In genomic region chr7:48424731-48425130, GRCh38 we compare ENCODE assay signal across 9 cellular contexts.
DNase-seq lines count a peak whose midpoint lies in the region; ATAC-seq, FAIRE-seq and TF ChIP-seq lines count a peak whose summit lies in the region.
"Had no signal": no experiment of that assay in that cellular context is flagged by ENCODE, and none has a peak within 500 bp of the region (broad histone marks: within the 10 kb centered on the region; RNA-seq: fewer than 3 reads in every experiment).

No MANE protein-coding gene starts in this region.

- BruUV-seq in GM12878 (replicated peaks; lab: Mats Ljungman, UMichigan), result no TSS peak

- RAD21 ChIA-PET in GM12878 (lab: Charles Lee; ENCODE audit: unreplicated experiment), result no interaction called here

- no peak overlapping the region for H2AFZ ChIP-seq in GM12878 (ENCODE audit: control insufficient read depth, low read depth, low read length)

- POLR2A ChIA-PET in GM12878 (lab: Charles Lee), result no interaction called here

- CTCF ChIA-PET in GM12878 (lab: Yijun Ruan, JAX), result no interaction called here

- WGBS in GM12878 (ENCODE audit: insufficient coverage, insufficient replicate concordance, low lambda C conversion rate, missing lambda C conversion rate), result 0% methylated on average over 3 of the region's 3 CpGs

- ATAC-seq in GM12878 (peak; percentile 80), GM19395 (IDR thresholded peaks at IDR 0.05; ENCODE audit: unreplicated experiment) (no peak), HG03175 (IDR thresholded peaks at IDR 0.05; ENCODE audit: unreplicated experiment) (no peak)
- ATAC-seq: mucosa of descending colon had no signal

- H3K36me3 ChIP-seq in GM12878 (ENCODE audit: control insufficient read depth in 2 of 2, insufficient read depth in 2 of 2, low read length in 1 of 2), result no peaks in the 10 kb centered on the region

- no peak overlapping the region for H3K27ac ChIP-seq in GM12878 (ENCODE audit: control insufficient read depth, insufficient read depth)

- H4K20me1 ChIP-seq in GM12878 (ENCODE audit: control insufficient read depth, insufficient read depth), result no peaks in the 10 kb centered on the region

- in situ Hi-C loops in GM12878 (cut with MboI), result no loop called here

- DNase-seq in SKM-1 treated with dmso at 0.1 percent for 144 hours (lab: John Stamatoyannopoulos, UW; ENCODE audit: unreplicated experiment) (peak; percentile 13), SKM-1 (lab: John Stamatoyannopoulos, UW; ENCODE audit: unreplicated experiment) (no peak), LHCN-M2 (ENCODE audit: low read depth) (peak; percentile 56), GM12878 (ENCODE audit: low read depth, low spot score) (no peak), retina (peak; percentile 15)
- DNase-seq in activated CD4-positive, alpha-beta T cell treated with anti-CD3 and anti-CD28 coated beads, Interleukin-2, amount 50 U/mL, for 48 hours, result no peak

- H3K4me1 ChIP-seq in GM12878 (ENCODE audit: control insufficient read depth, insufficient read depth, low read length), result no peaks in the 10 kb centered on the region

- TF ChIP-seq EP300 in GM12878 (IDR thresholded peaks at IDR 0.05; ENCODE audit: borderline replicate concordance in 1 of 2, control insufficient read depth in 1 of 2, low read depth in 2 of 2, low read length in 2 of 2), result no peak

- H3K9me3 ChIP-seq in GM12878 (replicated peaks; ENCODE audit: control insufficient read depth, insufficient read depth, low read length), result no peaks in the 10 kb centered on the region
- H3K9me3 ChIP-seq: mucosa of descending colon had no signal

- no peak overlapping the region for H3K9ac ChIP-seq in GM12878 (ENCODE audit: control insufficient read depth, insufficient read depth, low read length)

- no peak overlapping the region for H3K4me2 ChIP-seq in GM12878 (ENCODE audit: control insufficient read depth, insufficient read depth)

- H3K79me2 ChIP-seq in GM12878 (ENCODE audit: control insufficient read depth, insufficient read depth, low read length), result no peaks in the 10 kb centered on the region

- H3K27me3 ChIP-seq in GM12878 (replicated peaks in 1 of 2; ENCODE audit: control insufficient read depth in 2 of 2, insufficient read depth in 2 of 2, low read length in 1 of 2), result no peaks in the 10 kb centered on the region; a peak in 1 of 4 replicates

- intact Hi-C loops in GM12878 (cut with micrococcal nuclease; ENCODE audit: unreplicated experiment), result loop anchor here (5.0 kb wide), 1 partner anchor 448 kb away; no protein-coding TSS in a partner anchor

- peak; percentile 69 for TF ChIP-seq RAD21 in GM12878 (IDR thresholded peaks at IDR 0.05; ENCODE audit: insufficient read depth, low read depth, low read length)

- peak; percentile 54 to 65 (median 58) for TF ChIP-seq CTCF in GM12878 (IDR thresholded peaks at IDR 0.05 in 2 of 3, conservative IDR thresholded peaks at IDR 0.05 in 1 of 3; ENCODE audit: control insufficient read depth in 2 of 3, extremely low read depth in 1 of 3, insufficient read depth in 1 of 3, low read depth in 3 of 3, low read length in 3 of 3)

- TF ChIP-seq POLR2A in GM12878 (IDR thresholded peaks at IDR 0.05; ENCODE audit: low read depth, low read length), result no peak

- SMC1A ChIA-PET in GM12878 (lab: Charles Lee; ENCODE audit: uncharacterized antibody, unreplicated experiment), result no interaction called here

- no peak overlapping the region for H3K4me3 ChIP-seq in GM12878
- H3K4me3 ChIP-seq: mucosa of descending colon had no signal

- peak; percentile 13 for FAIRE-seq in GM12878 (lab: Jason Lieb, UNC)

TF ChIP-seq in GM12878, 131 proteins besides CTCF, POLR2A, EP300 and RAD21:
- TF ChIP-seq HDGF (IDR thresholded peaks at IDR 0.05) (no peak), SMC3 (IDR thresholded peaks at IDR 0.05; ENCODE audit: borderline replicate concordance, low read length) (peak; percentile 55; the same call in 1 of the 2 replicates)

Comparison
In these comparisons a context has a peak if more than half of its experiments do, and no peak if none do; other contexts are left out.
1. DNase-seq: peak in SKM-1 treated with dmso at 0.1 percent for 144 hours (single experiment), LHCN-M2 (single experiment) and retina (single experiment); none in SKM-1 (single experiment), GM12878 (single experiment) and activated CD4-positive, alpha-beta T cell treated with anti-CD3 and anti-CD28 coated beads, Interleukin-2, amount 50 U/mL, for 48 hours (0 of 2).